9 cellular contexts compared by ENCODE assay signal in genomic region chr3:172449468-172450149, GRCh38. TPM values are rescaled to one million over a fixed set of nuclear protein-coding genes. Genes with fewer than 3 reads are reported as not detected.
DNase-seq lines count a peak whose midpoint lies in the region; ATAC-seq and TF ChIP-seq lines count a peak whose summit lies in the region.
"Had no signal": no experiment of that assay in that cellular context is flagged by ENCODE, and none has a peak within 500 bp of the region (broad histone marks: within the 10 kb centered on the region; RNA-seq: fewer than 3 reads in every experiment).

No MANE protein-coding gene starts in this region.

- peaks cover 10% of the 10 kb centered on the region for H3K36me3 Mint-ChIP-seq in neural crest cell (ENCODE audit: low read depth)
- H3K36me3 Mint-ChIP-seq in activated T-helper 17 cell treated with anti-CD3 and anti-CD28 coated beads, Interleukin-2, amount 50 U/mL, for 72 hours (ENCODE audit: low read depth), result peaks cover 13% of the 10 kb centered on the region

- H3K36me3 ChIP-seq in RWPE2 (ENCODE audit: low read depth) (no peaks in the 10 kb centered on the region), fibroblast of lung (ENCODE audit: control insufficient read depth, insufficient read depth, low read length) (no peaks in the 10 kb centered on the region)

- no peak overlapping the region for H3K4me3 ChIP-seq in RWPE2 (ENCODE audit: severe bottlenecking)
- peak overlapping the region in 1 of 4 experiments; percentile 38 for H3K4me3 ChIP-seq in fibroblast of lung (replicated peaks in 1 of 4; ENCODE audit: control extremely low read depth in 1 of 4, insufficient read depth in 1 of 4, low read depth in 3 of 4, low read length in 4 of 4)

- H3K27me3 ChIP-seq in RWPE2 (ENCODE audit: insufficient read depth, poor library complexity, severe bottlenecking), result peaks cover 72% of the 10 kb centered on the region
- peaks cover 37% of the 10 kb centered on the region for H3K27me3 ChIP-seq in fibroblast of lung (ENCODE audit: control insufficient read depth, insufficient read depth, low read length)

- H2AFZ ChIP-seq in fibroblast of lung (ENCODE audit: low read length), result no peak overlapping the region

- H3K27ac ChIP-seq in RWPE2 (ENCODE audit: poor library complexity, severe bottlenecking), result no peak overlapping the region
- H3K27ac ChIP-seq in fibroblast of lung (ENCODE audit: insufficient read depth, low read length), result no peak overlapping the region

- TF ChIP-seq CTCF in RWPE2 (IDR thresholded peaks at IDR 0.05; ENCODE audit: poor library complexity, severe bottlenecking) (no peak), fibroblast of lung (conservative IDR thresholded peaks at IDR 0.05 in 1 of 2, IDR thresholded peaks at IDR 0.05 in 1 of 2; ENCODE audit: low read depth in 1 of 2, low read length in 2 of 2) (no peak), neural crest cell (conservative IDR thresholded peaks at IDR 0.05) (no peak)

- H3K4me2 ChIP-seq in fibroblast of lung (ENCODE audit: extremely low read depth, insufficient read depth, low read length), result peak overlapping the region; percentile 65

- H3K4me3 Mint-ChIP-seq in neural crest cell, result peak overlapping the region; percentile 42
- no peak overlapping the region for H3K4me3 Mint-ChIP-seq in activated T-helper 17 cell treated with anti-CD3 and anti-CD28 coated beads, Interleukin-2, amount 50 U/mL, for 72 hours
- H3K4me3 Mint-ChIP-seq: memory B cell had no signal

- H3K4me1 Mint-ChIP-seq in neural crest cell, result peaks cover 18% of the 10 kb centered on the region
- H3K4me1 Mint-ChIP-seq in activated T-helper 17 cell treated with anti-CD3 and anti-CD28 coated beads, Interleukin-2, amount 50 U/mL, for 72 hours, result peaks cover 22% of the 10 kb centered on the region

- H3K9me3 ChIP-seq in RWPE2 (ENCODE audit: severe bottlenecking) (no peaks in the 10 kb centered on the region), fibroblast of lung (ENCODE audit: control insufficient read depth, insufficient read depth, low read depth, low read length) (no peaks in the 10 kb centered on the region)

- H3K9ac ChIP-seq in fibroblast of lung (ENCODE audit: insufficient read depth, low read length), result no peak overlapping the region

- no peaks in the 10 kb centered on the region for H3K9me3 Mint-ChIP-seq in neural crest cell
- no peaks in the 10 kb centered on the region for H3K9me3 Mint-ChIP-seq in activated T-helper 17 cell treated with anti-CD3 and anti-CD28 coated beads, Interleukin-2, amount 50 U/mL, for 72 hours

- no peaks in the 10 kb centered on the region for H3K79me2 ChIP-seq in fibroblast of lung (ENCODE audit: control insufficient read depth, insufficient read depth, low read length)

- H3K4me1 ChIP-seq in RWPE2 (ENCODE audit: insufficient read depth, poor library complexity, severe bottlenecking), result no peaks in the 10 kb centered on the region
- no peaks in the 10 kb centered on the region for H3K4me1 ChIP-seq in fibroblast of lung (ENCODE audit: control insufficient read depth, extremely low read depth, insufficient read depth, low read length)

- H3K27ac Mint-ChIP-seq in neural crest cell (ENCODE audit: unreplicated experiment), result no peak overlapping the region
- H3K27ac Mint-ChIP-seq in activated T-helper 17 cell treated with anti-CD3 and anti-CD28 coated beads, Interleukin-2, amount 50 U/mL, for 72 hours, result no peak overlapping the region
- H3K27ac Mint-ChIP-seq: memory B cell had no signal

- DNase-seq in GM04504 (ENCODE audit: low read depth) (peak; percentile 1), RWPE2 (ENCODE audit: low spot score) (no peak), fibroblast of lung (ENCODE audit: low read depth in 2 of 2) (peak; percentile 44 to 45), neural crest cell (ENCODE audit: low read depth, low spot score) (peak; percentile 58), OCI-M1 (lab: John Stamatoyannopoulos, UW) (no peak), NCI-H446 treated with DMSO at 0.1 percent for 48 hours (lab: John Stamatoyannopoulos, UW) (no peak)

- peaks cover 90% of the 10 kb centered on the region for H3K27me3 Mint-ChIP-seq in neural crest cell (ENCODE audit: low read depth)
- H3K27me3 Mint-ChIP-seq in activated T-helper 17 cell treated with anti-CD3 and anti-CD28 coated beads, Interleukin-2, amount 50 U/mL, for 72 hours, result peaks cover 66% of the 10 kb centered on the region

- ATAC-seq in RWPE2 (ENCODE audit: low read depth) (peak; percentile 67; the same call in 2 of the 3 replicates), HG02870 (IDR thresholded peaks at IDR 0.05; ENCODE audit: unreplicated experiment) (no peak)
- no peak for ATAC-seq in activated T-helper 17 cell treated with anti-CD3 and anti-CD28 coated beads, Interleukin-2, amount 50 U/mL, for 72 hours (replicated peaks)

- H4K20me1 ChIP-seq in fibroblast of lung (ENCODE audit: control insufficient read depth, extremely low read depth, insufficient read depth, low read length), result no peaks in the 10 kb centered on the region

RNA-seq across cellular contexts. Expression of gene GHSR, which starts 1.4 kb away (rescaled TPM):
- total RNA-seq in fibroblast of lung (not detected in 2 replicates), neural crest cell (not detected in 2 replicates)
- polyA plus RNA-seq in fibroblast of lung, result not detected in 2 replicates
- polyA plus RNA-seq in fibroblast of lung (2012), result not detected in 2 replicates
- not detected in 2 replicates for polyA minus RNA-seq in fibroblast of lung (ENCODE audit: low replicate concordance)
- total RNA-seq in activated T-helper 17 cell treated with anti-CD3 and anti-CD28 coated beads, Interleukin-2, amount 50 U/mL, for 72 hours, result not detected

Comparison
In these comparisons a context has a peak if more than half of its experiments do, and no peak if none do; other contexts are left out.
1. DNase-seq: peak in GM04504 (single experiment), fibroblast of lung (2 of 2) and neural crest cell (single experiment); none in RWPE2 (single experiment), OCI-M1 (single experiment) and NCI-H446 treated with DMSO at 0.1 percent for 48 hours (single experiment).